Comparison of ENCODE assay signal across 1 cellular context in the genomic region with DNA sequence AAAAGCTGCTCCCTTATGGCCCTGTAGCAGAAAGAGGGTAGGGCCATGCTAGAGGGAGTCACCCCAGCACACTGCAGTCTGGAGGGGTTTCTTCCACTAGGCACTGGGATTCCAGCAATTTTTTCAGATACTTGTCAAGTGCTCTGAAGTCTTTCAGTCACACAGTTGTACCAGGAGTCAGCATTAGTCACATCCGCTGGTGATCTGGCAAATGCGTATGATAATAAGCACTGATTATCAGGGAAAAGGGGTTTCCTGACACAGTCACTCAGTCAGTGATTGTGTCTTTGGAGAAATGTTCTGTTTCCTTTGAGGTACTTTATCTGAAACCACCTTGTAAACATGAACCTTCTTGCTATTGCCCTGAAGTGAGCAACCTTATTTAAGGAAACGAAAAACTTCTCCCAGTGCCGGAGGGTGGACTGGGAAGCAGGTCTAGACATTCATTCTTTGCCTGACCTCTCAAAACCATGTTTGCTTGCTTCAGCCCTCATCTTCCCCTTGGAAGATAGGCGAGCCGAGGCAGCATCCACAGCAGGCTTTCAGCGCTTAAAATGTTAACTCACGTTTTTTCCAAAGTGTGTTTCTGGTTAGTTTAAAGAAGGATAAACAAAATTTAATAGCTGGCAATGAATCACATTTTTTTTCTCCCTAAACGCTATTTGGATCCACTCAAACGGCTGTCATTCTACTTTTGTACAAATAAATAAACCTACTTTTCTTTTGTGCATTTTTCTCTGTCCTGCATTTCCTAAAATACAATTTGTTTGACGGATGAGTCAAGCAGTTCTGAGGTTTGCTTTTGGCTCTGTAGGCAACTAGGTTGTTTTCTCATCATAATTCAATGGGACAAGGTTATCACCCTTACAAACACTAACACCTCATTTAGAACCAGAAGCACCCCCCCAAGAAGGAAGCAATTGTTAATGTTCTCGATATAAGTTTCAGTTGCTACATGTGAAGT.
TF ChIP-seq lines count a peak whose summit lies in the region.

No MANE protein-coding gene starts in this region.

TF ChIP-seq in IMR-90, 13 proteins besides CTCF, POLR2A, EP300 and RAD21:
- TF ChIP-seq CEBPB (IDR thresholded peaks at IDR 0.05; ENCODE audit: low read depth, low read length): peak; percentile 35; the same call in 1 of the 2 replicates
- peak; percentile 0; the same call in 1 of the 2 replicates for TF ChIP-seq SMC3 (IDR thresholded peaks at IDR 0.05; ENCODE audit: low read depth, low read length)
- TF ChIP-seq MXI1 (IDR thresholded peaks at IDR 0.05; ENCODE audit: borderline replicate concordance, low read depth, low read length): no peak
- peak; percentile 91 for TF ChIP-seq FOS (IDR thresholded peaks at IDR 0.05; ENCODE audit: low read depth, low read length)
- TF ChIP-seq MAFK (IDR thresholded peaks at IDR 0.05; ENCODE audit: low read depth, low read length): peak; percentile 47
- TF ChIP-seq NFE2L2 (IDR thresholded peaks at IDR 0.05; ENCODE audit: low read depth, low read length): peak; percentile 48
- TF ChIP-seq BHLHE40 (IDR thresholded peaks at IDR 0.05; ENCODE audit: low read depth, low read length): peak; percentile 73
- TF ChIP-seq RCOR1 (IDR thresholded peaks at IDR 0.05; ENCODE audit: insufficient replicate concordance, low read length): no peak
